ENCODE assay signal across 1 cellular context in the genomic region with DNA sequence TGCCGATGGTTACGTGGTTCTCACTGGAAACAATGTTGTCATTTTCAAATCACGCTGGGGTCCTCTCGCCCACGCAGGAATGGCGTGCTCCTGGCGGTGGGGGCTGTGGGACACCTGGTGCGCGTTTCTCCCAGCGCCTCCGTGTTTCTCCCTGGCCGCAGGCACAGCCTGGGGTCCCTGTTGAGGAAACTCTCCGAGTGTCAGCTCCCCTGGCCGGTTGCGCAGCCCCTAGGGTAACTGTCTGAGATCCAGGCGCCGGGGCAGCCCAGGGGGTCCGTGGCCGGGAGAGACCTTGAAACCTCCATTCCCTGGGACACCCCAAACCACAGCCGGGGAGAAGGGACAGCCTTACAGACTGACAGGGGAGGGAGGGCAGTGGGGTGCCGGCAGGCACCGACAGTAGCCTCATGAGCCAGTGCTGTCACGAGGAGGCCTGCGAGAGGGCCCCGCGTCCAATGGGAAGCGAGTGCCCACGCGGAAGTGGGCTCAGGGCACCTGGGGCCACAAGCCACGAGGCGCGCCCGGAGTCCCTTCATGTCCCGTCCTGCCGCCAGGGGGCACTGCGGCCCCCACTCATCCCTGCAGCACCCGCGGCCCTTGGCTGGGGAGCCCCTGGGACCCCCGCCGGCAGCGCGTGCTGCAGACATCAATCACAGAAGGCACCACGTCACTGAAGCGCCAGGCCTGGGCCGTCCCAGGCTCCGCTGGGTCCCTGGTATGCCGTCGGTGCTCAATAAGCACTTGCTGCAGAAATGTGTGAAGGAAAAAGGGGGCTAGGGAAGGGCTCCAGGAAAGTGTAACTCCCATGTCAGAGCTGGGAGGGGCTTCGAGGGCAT.
A peak's percentile ranks its signal among the peaks of the same experiment; 100 is the strongest.
TF ChIP-seq lines count a peak whose summit lies in the region.

No MANE protein-coding gene starts in this region.

TF ChIP-seq in HepG2, 621 proteins besides CTCF, POLR2A, EP300 and RAD21 (continued from another document and continues in another):
- TF ChIP-seq, protein P1, sequence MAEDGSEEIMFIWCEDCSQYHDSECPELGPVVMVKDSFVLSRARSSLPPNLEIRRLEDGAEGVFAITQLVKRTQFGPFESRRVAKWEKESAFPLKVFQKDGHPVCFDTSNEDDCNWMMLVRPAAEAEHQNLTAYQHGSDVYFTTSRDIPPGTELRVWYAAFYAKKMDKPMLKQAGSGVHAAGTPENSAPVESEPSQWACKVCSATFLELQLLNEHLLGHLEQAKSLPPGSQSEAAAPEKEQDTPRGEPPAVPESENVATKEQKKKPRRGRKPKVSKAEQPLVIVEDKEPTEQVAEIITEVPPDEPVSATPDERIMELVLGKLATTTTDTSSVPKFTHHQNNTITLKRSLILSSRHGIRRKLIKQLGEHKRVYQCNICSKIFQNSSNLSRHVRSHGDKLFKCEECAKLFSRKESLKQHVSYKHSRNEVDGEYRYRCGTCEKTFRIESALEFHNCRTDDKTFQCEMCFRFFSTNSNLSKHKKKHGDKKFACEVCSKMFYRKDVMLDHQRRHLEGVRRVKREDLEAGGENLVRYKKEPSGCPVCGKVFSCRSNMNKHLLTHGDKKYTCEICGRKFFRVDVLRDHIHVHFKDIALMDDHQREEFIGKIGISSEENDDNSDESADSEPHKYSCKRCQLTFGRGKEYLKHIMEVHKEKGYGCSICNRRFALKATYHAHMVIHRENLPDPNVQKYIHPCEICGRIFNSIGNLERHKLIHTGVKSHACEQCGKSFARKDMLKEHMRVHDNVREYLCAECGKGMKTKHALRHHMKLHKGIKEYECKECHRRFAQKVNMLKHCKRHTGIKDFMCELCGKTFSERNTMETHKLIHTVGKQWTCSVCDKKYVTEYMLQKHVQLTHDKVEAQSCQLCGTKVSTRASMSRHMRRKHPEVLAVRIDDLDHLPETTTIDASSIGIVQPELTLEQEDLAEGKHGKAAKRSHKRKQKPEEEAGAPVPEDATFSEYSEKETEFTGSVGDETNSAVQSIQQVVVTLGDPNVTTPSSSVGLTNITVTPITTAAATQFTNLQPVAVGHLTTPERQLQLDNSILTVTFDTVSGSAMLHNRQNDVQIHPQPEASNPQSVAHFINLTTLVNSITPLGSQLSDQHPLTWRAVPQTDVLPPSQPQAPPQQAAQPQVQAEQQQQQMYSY (CRISPR knock-in tag; IDR thresholded peaks at IDR 0.05): no peak
- TF ChIP-seq CEBPB (IDR thresholded peaks at IDR 0.05; ENCODE audit: borderline replicate concordance, low read depth, low read length): no peak
- no peak for TF ChIP-seq TAF15 (IDR thresholded peaks at IDR 0.05; ENCODE audit: low read depth, low read length, poor library complexity, severe bottlenecking)
- TF ChIP-seq, protein P2, sequence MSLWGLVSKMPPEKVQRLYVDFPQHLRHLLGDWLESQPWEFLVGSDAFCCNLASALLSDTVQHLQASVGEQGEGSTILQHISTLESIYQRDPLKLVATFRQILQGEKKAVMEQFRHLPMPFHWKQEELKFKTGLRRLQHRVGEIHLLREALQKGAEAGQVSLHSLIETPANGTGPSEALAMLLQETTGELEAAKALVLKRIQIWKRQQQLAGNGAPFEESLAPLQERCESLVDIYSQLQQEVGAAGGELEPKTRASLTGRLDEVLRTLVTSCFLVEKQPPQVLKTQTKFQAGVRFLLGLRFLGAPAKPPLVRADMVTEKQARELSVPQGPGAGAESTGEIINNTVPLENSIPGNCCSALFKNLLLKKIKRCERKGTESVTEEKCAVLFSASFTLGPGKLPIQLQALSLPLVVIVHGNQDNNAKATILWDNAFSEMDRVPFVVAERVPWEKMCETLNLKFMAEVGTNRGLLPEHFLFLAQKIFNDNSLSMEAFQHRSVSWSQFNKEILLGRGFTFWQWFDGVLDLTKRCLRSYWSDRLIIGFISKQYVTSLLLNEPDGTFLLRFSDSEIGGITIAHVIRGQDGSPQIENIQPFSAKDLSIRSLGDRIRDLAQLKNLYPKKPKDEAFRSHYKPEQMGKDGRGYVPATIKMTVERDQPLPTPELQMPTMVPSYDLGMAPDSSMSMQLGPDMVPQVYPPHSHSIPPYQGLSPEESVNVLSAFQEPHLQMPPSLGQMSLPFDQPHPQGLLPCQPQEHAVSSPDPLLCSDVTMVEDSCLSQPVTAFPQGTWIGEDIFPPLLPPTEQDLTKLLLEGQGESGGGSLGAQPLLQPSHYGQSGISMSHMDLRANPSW (CRISPR knock-in tag; IDR thresholded peaks at IDR 0.05; ENCODE audit: borderline replicate concordance): no peak
- peak; percentile 49 for TF ChIP-seq SAP130 (CRISPR knock-in tag; IDR thresholded peaks at IDR 0.05; ENCODE audit: low read depth)
- no peak for TF ChIP-seq CHD4 (IDR thresholded peaks at IDR 0.05; ENCODE audit: borderline replicate concordance, low read length)
- TF ChIP-seq HMG20A (CRISPR knock-in tag; IDR thresholded peaks at IDR 0.05; ENCODE audit: borderline replicate concordance): no peak
- TF ChIP-seq NRL (CRISPR knock-in tag; IDR thresholded peaks at IDR 0.05; ENCODE audit: borderline replicate concordance): no peak
- TF ChIP-seq ZNF589 (CRISPR knock-in tag; conservative IDR thresholded peaks at IDR 0.05): no peak
- TF ChIP-seq STAT5B (CRISPR knock-in tag; IDR thresholded peaks at IDR 0.05): no peak
- no peak for TF ChIP-seq FLYWCH1 (CRISPR knock-in tag; IDR thresholded peaks at IDR 0.05)
- no peak for TF ChIP-seq ZNF44 (CRISPR knock-in tag; IDR thresholded peaks at IDR 0.05)
- TF ChIP-seq ZNF816 (CRISPR knock-in tag; IDR thresholded peaks at IDR 0.05; ENCODE audit: borderline replicate concordance): no peak
- TF ChIP-seq HNRNPLL (IDR thresholded peaks at IDR 0.05; ENCODE audit: low read depth, low read length, poor library complexity, severe bottlenecking): no peak
- peak; percentile 39; the same call in 1 of the 2 replicates for TF ChIP-seq ZSCAN25 (CRISPR knock-in tag; IDR thresholded peaks at IDR 0.05)
- no peak for TF ChIP-seq ZFP36L1 (CRISPR knock-in tag; IDR thresholded peaks at IDR 0.05)
- no peak for TF ChIP-seq ZFYVE20 (CRISPR knock-in tag; IDR thresholded peaks at IDR 0.05; ENCODE audit: borderline replicate concordance, low read depth)
- TF ChIP-seq KLF6 (CRISPR knock-in tag; IDR thresholded peaks at IDR 0.05): no peak
- TF ChIP-seq MTA1 (CRISPR knock-in tag; IDR thresholded peaks at IDR 0.05; ENCODE audit: borderline replicate concordance): no peak; the same call in 1 of the 2 replicates
- TF ChIP-seq ZNF570 (CRISPR knock-in tag; IDR thresholded peaks at IDR 0.05; ENCODE audit: borderline replicate concordance): no peak
- TF ChIP-seq, protein P3, sequence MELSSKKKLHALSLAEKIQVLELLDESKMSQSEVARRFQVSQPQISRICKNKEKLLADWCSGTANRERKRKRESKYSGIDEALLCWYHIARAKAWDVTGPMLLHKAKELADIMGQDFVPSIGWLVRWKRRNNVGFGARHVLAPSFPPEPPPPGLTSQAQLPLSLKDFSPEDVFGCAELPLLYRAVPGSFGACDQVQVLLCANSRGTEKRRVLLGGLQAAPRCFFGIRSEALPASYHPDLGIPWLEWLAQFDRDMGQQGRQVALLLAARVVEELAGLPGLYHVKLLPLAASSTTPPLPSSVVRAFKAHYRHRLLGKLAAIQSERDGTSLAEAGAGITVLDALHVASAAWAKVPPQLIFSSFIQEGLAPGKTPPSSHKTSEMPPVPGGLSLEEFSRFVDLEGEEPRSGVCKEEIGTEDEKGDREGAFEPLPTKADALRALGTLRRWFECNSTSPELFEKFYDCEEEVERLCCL (CRISPR knock-in tag; IDR thresholded peaks at IDR 0.05; ENCODE audit: borderline replicate concordance): no peak
- TF ChIP-seq, protein P4, sequence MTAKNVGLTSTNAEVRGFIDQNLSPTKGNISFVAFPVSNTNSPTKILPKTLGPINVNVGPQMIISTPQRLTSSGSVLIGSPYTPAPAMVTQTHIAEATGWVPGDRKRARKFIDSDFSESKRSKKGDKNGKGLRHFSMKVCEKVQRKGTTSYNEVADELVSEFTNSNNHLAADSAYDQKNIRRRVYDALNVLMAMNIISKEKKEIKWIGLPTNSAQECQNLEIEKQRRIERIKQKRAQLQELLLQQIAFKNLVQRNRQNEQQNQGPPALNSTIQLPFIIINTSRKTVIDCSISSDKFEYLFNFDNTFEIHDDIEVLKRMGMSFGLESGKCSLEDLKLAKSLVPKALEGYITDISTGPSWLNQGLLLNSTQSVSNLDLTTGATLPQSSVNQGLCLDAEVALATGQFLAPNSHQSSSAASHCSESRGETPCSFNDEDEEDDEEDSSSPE (CRISPR knock-in tag; IDR thresholded peaks at IDR 0.05): 0 out of 2 replicates have a peak, but pooled peaks have one; percentile 26
- no peak for TF ChIP-seq ZNF713 (CRISPR knock-in tag; IDR thresholded peaks at IDR 0.05)
- no peak for TF ChIP-seq ZNF510 (CRISPR knock-in tag; IDR thresholded peaks at IDR 0.05; ENCODE audit: low read depth)
- no peak for TF ChIP-seq ZBTB21 (CRISPR knock-in tag; IDR thresholded peaks at IDR 0.05)
- no peak for TF ChIP-seq FIP1L1 (IDR thresholded peaks at IDR 0.05; ENCODE audit: borderline replicate concordance, insufficient read depth, low read depth, low read length)
- no peak for TF ChIP-seq SMARCE1 (IDR thresholded peaks at IDR 0.05; ENCODE audit: borderline replicate concordance)
- TF ChIP-seq, protein P5, sequence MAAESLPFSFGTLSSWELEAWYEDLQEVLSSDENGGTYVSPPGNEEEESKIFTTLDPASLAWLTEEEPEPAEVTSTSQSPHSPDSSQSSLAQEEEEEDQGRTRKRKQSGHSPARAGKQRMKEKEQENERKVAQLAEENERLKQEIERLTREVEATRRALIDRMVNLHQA (CRISPR knock-in tag; IDR thresholded peaks at IDR 0.05): no peak
- TF ChIP-seq ZNF770 (CRISPR knock-in tag; IDR thresholded peaks at IDR 0.05): no peak
- no peak for TF ChIP-seq HIVEP1 (CRISPR knock-in tag; IDR thresholded peaks at IDR 0.05)
- no peak for TF ChIP-seq ATRX (CRISPR knock-in tag; IDR thresholded peaks at IDR 0.05; ENCODE audit: borderline replicate concordance)
- TF ChIP-seq CC2D1A (CRISPR knock-in tag; IDR thresholded peaks at IDR 0.05): no peak
- no peak for TF ChIP-seq RBM22 (optimal IDR thresholded peaks at IDR 0.05; ENCODE audit: low read length)
- no peak for TF ChIP-seq ZNF577 (CRISPR knock-in tag; IDR thresholded peaks at IDR 0.05; ENCODE audit: borderline replicate concordance, low read depth)
- peak; percentile 14 for TF ChIP-seq AGO2 (optimal IDR thresholded peaks at IDR 0.05; ENCODE audit: low read depth, low read length)
- TF ChIP-seq, protein P6, sequence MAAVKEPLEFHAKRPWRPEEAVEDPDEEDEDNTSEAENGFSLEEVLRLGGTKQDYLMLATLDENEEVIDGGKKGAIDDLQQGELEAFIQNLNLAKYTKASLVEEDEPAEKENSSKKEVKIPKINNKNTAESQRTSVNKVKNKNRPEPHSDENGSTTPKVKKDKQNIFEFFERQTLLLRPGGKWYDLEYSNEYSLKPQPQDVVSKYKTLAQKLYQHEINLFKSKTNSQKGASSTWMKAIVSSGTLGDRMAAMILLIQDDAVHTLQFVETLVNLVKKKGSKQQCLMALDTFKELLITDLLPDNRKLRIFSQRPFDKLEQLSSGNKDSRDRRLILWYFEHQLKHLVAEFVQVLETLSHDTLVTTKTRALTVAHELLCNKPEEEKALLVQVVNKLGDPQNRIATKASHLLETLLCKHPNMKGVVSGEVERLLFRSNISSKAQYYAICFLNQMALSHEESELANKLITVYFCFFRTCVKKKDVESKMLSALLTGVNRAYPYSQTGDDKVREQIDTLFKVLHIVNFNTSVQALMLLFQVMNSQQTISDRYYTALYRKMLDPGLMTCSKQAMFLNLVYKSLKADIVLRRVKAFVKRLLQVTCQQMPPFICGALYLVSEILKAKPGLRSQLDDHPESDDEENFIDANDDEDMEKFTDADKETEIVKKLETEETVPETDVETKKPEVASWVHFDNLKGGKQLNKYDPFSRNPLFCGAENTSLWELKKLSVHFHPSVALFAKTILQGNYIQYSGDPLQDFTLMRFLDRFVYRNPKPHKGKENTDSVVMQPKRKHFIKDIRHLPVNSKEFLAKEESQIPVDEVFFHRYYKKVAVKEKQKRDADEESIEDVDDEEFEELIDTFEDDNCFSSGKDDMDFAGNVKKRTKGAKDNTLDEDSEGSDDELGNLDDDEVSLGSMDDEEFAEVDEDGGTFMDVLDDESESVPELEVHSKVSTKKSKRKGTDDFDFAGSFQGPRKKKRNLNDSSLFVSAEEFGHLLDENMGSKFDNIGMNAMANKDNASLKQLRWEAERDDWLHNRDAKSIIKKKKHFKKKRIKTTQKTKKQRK (IDR thresholded peaks at IDR 0.05; ENCODE audit: low read length): no peak
- TF ChIP-seq RAD51 (IDR thresholded peaks at IDR 0.05; ENCODE audit: borderline replicate concordance): no peak
- TF ChIP-seq ZNF567 (CRISPR knock-in tag; IDR thresholded peaks at IDR 0.05; ENCODE audit: borderline replicate concordance): no peak
- TF ChIP-seq MATR3 (CRISPR knock-in tag; IDR thresholded peaks at IDR 0.05): no peak
- TF ChIP-seq ZNF850 (CRISPR knock-in tag; conservative IDR thresholded peaks at IDR 0.05): no peak
- no peak for TF ChIP-seq MED13 (CRISPR knock-in tag; IDR thresholded peaks at IDR 0.05)
- TF ChIP-seq FOSL2 (CRISPR knock-in tag; IDR thresholded peaks at IDR 0.05): 0 out of 2 replicates have a peak, but pooled peaks have one; percentile 6
- TF ChIP-seq ZFX (CRISPR knock-in tag; IDR thresholded peaks at IDR 0.05; ENCODE audit: low read depth): peak; percentile 28; the same call in 1 of the 2 replicates
- TF ChIP-seq CCAR2 (optimal IDR thresholded peaks at IDR 0.05; ENCODE audit: low read depth, low read length): no peak
- no peak for TF ChIP-seq ZNF644 (CRISPR knock-in tag; IDR thresholded peaks at IDR 0.05; ENCODE audit: low read depth)
- TF ChIP-seq PHF21A (CRISPR knock-in tag; IDR thresholded peaks at IDR 0.05): no peak
- no peak for TF ChIP-seq ZNF430 (CRISPR knock-in tag; IDR thresholded peaks at IDR 0.05)
- TF ChIP-seq KAT2B (IDR thresholded peaks at IDR 0.05; ENCODE audit: borderline replicate concordance, low read depth, low read length): no peak
- TF ChIP-seq ZNF747 (CRISPR knock-in tag; IDR thresholded peaks at IDR 0.05; ENCODE audit: borderline replicate concordance): no peak
- peak; percentile 37; the same call in 1 of the 2 replicates for TF ChIP-seq ZNF143 (CRISPR knock-in tag; IDR thresholded peaks at IDR 0.05)
- no peak; the same call in 1 of the 2 replicates for TF ChIP-seq MTERF4 (CRISPR knock-in tag; IDR thresholded peaks at IDR 0.05)
